In genomic region chr9:69260161-69260560, GRCh38 we compare ENCODE assay signal across 3 cellular contexts.
TF ChIP-seq lines count a peak whose summit lies in the region.

No MANE protein-coding gene starts in this region.

TF ChIP-seq in GM23338, 12 proteins besides CTCF, POLR2A, EP300 and RAD21 (continued from another document):
- no peak for TF ChIP-seq ZNF462 (CRISPR knock-in tag; IDR thresholded peaks at IDR 0.05)
- no peak for TF ChIP-seq ZNF331 (CRISPR knock-in tag; IDR thresholded peaks at IDR 0.05; ENCODE audit: low read depth)
- no peak for TF ChIP-seq CREB1 (CRISPR knock-in tag; IDR thresholded peaks at IDR 0.05; ENCODE audit: low read depth)

TF ChIP-seq in WTC11, 78 proteins besides CTCF, POLR2A, EP300 and RAD21 (continued from another document):
- TF ChIP-seq, protein P1, sequence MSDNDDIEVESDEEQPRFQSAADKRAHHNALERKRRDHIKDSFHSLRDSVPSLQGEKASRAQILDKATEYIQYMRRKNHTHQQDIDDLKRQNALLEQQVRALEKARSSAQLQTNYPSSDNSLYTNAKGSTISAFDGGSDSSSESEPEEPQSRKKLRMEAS (CRISPR knock-in tag; IDR thresholded peaks at IDR 0.05) = no peak
- TF ChIP-seq NFE2L1 (CRISPR knock-in tag; IDR thresholded peaks at IDR 0.05) = no peak
- no peak for TF ChIP-seq ZNF138 (CRISPR knock-in tag; conservative IDR thresholded peaks at IDR 0.05)
- TF ChIP-seq JAZF1 (CRISPR knock-in tag; IDR thresholded peaks at IDR 0.05) = no peak
- TF ChIP-seq, protein P2, sequence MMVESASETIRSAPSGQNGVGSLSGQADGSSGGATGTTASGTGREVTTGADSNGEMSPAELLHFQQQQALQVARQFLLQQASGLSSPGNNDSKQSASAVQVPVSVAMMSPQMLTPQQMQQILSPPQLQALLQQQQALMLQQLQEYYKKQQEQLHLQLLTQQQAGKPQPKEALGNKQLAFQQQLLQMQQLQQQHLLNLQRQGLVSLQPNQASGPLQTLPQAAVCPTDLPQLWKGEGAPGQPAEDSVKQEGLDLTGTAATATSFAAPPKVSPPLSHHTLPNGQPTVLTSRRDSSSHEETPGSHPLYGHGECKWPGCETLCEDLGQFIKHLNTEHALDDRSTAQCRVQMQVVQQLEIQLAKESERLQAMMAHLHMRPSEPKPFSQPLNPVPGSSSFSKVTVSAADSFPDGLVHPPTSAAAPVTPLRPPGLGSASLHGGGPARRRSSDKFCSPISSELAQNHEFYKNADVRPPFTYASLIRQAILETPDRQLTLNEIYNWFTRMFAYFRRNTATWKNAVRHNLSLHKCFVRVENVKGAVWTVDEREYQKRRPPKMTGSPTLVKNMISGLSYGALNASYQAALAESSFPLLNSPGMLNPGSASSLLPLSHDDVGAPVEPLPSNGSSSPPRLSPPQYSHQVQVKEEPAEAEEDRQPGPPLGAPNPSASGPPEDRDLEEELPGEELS (CRISPR knock-in tag; IDR thresholded peaks at IDR 0.05) = no peak
- no peak for TF ChIP-seq FOXJ3 (CRISPR knock-in tag; IDR thresholded peaks at IDR 0.05; ENCODE audit: borderline replicate concordance)
- TF ChIP-seq ELF4 (CRISPR knock-in tag; IDR thresholded peaks at IDR 0.05; ENCODE audit: low read depth) = no peak
- TF ChIP-seq OVOL2 (CRISPR knock-in tag; IDR thresholded peaks at IDR 0.05; ENCODE audit: borderline replicate concordance) = no peak

TF ChIP-seq in endothelial cell of umbilical vein, 7 proteins besides CTCF, POLR2A, EP300 and RAD21 (continued from another document):
- TF ChIP-seq EZH2 (IDR thresholded peaks at IDR 0.05; ENCODE audit: borderline replicate concordance, low read depth, low read length, severe bottlenecking) = no peak
- TF ChIP-seq GATA2 (IDR thresholded peaks at IDR 0.05; ENCODE audit: insufficient read depth, insufficient read length, low read depth, low read length) = no peak
- TF ChIP-seq MYC (IDR thresholded peaks at IDR 0.05; ENCODE audit: low read depth, low read length) = no peak
- TF ChIP-seq JUN (IDR thresholded peaks at IDR 0.05; ENCODE audit: borderline replicate concordance, insufficient read depth, insufficient read length, low read depth) = no peak
- TF ChIP-seq, protein P1 (IDR thresholded peaks at IDR 0.05; ENCODE audit: insufficient read depth, insufficient read length) = no peak
- TF ChIP-seq FOS (IDR thresholded peaks at IDR 0.05; ENCODE audit: borderline replicate concordance, insufficient read depth, low read length) = no peak
